8 cellular contexts compared by ENCODE assay signal in genomic region chr6:124961784-124962611, GRCh38. TPM values are rescaled to one million over a fixed set of nuclear protein-coding genes. Genes with fewer than 3 reads are reported as not detected.
DNase-seq lines count a peak whose midpoint lies in the region; ATAC-seq and TF ChIP-seq lines count a peak whose summit lies in the region.

TSS of gene RNF217 (plus strand) at chr6:124962437. CDS start at chr6:124962545, 108 bp downstream.

- peaks cover 10% of the 10 kb centered on the region for H4K20me1 ChIP-seq in osteoblast (ENCODE audit: insufficient read depth, low read length)

- 0 out of 2 replicates have a peak, but pooled peaks cover 7% of the 10 kb centered on the region for H3K36me3 ChIP-seq in ACC112 (ENCODE audit: insufficient read depth, low read length)
- peaks cover 4% of the 10 kb centered on the region for H3K36me3 ChIP-seq in osteoblast (ENCODE audit: insufficient read depth, low read length)

- intact Hi-C loops in left cardiac atrium (cut with DNase I): loop anchor here in 1 of 2 donors (10.0 kb wide), 1 partner anchor 133 kb away; no protein-coding TSS in a partner anchor

- TF ChIP-seq CTCF in osteoblast (IDR thresholded peaks at IDR 0.05; ENCODE audit: extremely low read depth, low read depth, low read length): no peak

- H3K4me3 ChIP-seq in ACC112 (ENCODE audit: low read depth, low read length) (peak within 1 kb of the TSS; percentile 82), osteoblast (ENCODE audit: insufficient read depth, low read length) (peak within 1 kb of the TSS; percentile 90)

- H3K79me2 ChIP-seq in ACC112 (ENCODE audit: control insufficient read depth, insufficient read depth, low read length, unreplicated experiment): peaks cover 47% of the 10 kb centered on the region
- H3K79me2 ChIP-seq in osteoblast (ENCODE audit: insufficient read depth, low read length): peaks cover 54% of the 10 kb centered on the region

- H3K27me3 ChIP-seq in ACC112 (ENCODE audit: insufficient read depth, low read length) (no peaks in the 10 kb centered on the region), osteoblast (ENCODE audit: insufficient read depth, low read length) (no peaks in the 10 kb centered on the region)

- H3K9me3 ChIP-seq in osteoblast (ENCODE audit: low read depth, low read length): no peaks in the 10 kb centered on the region

- H3K4me2 ChIP-seq in osteoblast (ENCODE audit: insufficient read depth, low read length): peak within 1 kb of the TSS; percentile 94

- peak within 1 kb of the TSS; percentile 80 for H3K27ac ChIP-seq in ACC112 (ENCODE audit: low read depth, low read length)
- H3K27ac ChIP-seq in osteoblast (ENCODE audit: low read depth, low read length): peak within 1 kb of the TSS; percentile 89

- H3K4me1 ChIP-seq in ACC112 (ENCODE audit: control insufficient read depth, insufficient read depth, low read length, unreplicated experiment) (peaks cover 39% of the 10 kb centered on the region), osteoblast (ENCODE audit: insufficient read depth, low read length) (peaks cover 35% of the 10 kb centered on the region)

- H2AFZ ChIP-seq in ACC112 (ENCODE audit: low read length, unreplicated experiment) (peak within 1 kb of the TSS; percentile 86), osteoblast (ENCODE audit: low read length) (peak within 1 kb of the TSS; percentile 67)

- peak; percentile 15 for DNase-seq in NCI-H2227 treated with DMSO at 0.1 percent for 48 hours (lab: John Stamatoyannopoulos, UW)
- DNase-seq in anterior cingulate cortex (lab: John Stamatoyannopoulos, UW): peak in 50 of 58 donors; percentile 16 to 76 (median 52)
- DNase-seq in left cardiac atrium: peak; percentile 79
- peak; percentile 88 for DNase-seq in osteoblast (ENCODE audit: insufficient read length, low spot score, missing footprints)
- no peak for DNase-seq in NCI-H1694 treated with DMSO at 0.1 percent for 48 hours (lab: John Stamatoyannopoulos, UW)
- no peak for DNase-seq in SIG-M5 (lab: John Stamatoyannopoulos, UW)

- peak; percentile 60 for ATAC-seq in GM18907 (IDR thresholded peaks at IDR 0.05; ENCODE audit: unreplicated experiment)
- peak; percentile 82 to 83 for ATAC-seq in left cardiac atrium

RNA-seq across cellular contexts. Expression of gene RNF217, which starts in this region (rescaled TPM):
- 10 to 100 TPM; 10.6 to 18.3 TPM for total RNA-seq in left cardiac atrium
- total RNA-seq in osteoblast: 22.8 and 24.8 TPM in 2 replicates

Comparison
In these comparisons a context has a peak if more than half of its experiments do, and no peak if none do; other contexts are left out.
1. DNase-seq: peak in NCI-H2227 treated with DMSO at 0.1 percent for 48 hours (single experiment), anterior cingulate cortex (50 of 58), left cardiac atrium (single experiment) and osteoblast (single experiment); none in NCI-H1694 treated with DMSO at 0.1 percent for 48 hours (single experiment) and SIG-M5 (single experiment).